ENCODE assay signal across 12 cellular contexts in genomic region chr12:110780448-110780847, GRCh38. TPM values are rescaled to one million over a fixed set of nuclear protein-coding genes. Genes with fewer than 3 reads are reported as not detected.
DNase-seq lines count a peak whose midpoint lies in the region; ATAC-seq and TF ChIP-seq lines count a peak whose summit lies in the region.
"Had no signal": no experiment of that assay in that cellular context is flagged by ENCODE, and none has a peak within 500 bp of the region (broad histone marks: within the 10 kb centered on the region; RNA-seq: fewer than 3 reads in every experiment).

No MANE protein-coding gene starts in this region.

- H3K27me3 ChIP-seq in IMR-90 (ENCODE audit: control insufficient read depth, insufficient read depth, low read length) (peaks cover 10% of the 10 kb centered on the region), mesendoderm (ENCODE audit: insufficient read depth, low read length, poor library complexity) (no peaks in the 10 kb centered on the region)
- H3K27me3 ChIP-seq: ascending aorta had no signal

- dilution Hi-C loops in IMR-90 (cut with HindIII; ENCODE audit: low sequenced_read_pairs, unreplicated experiment): no loop called here

- H3K4me1 ChIP-seq in IMR-90 (ENCODE audit: control insufficient read depth, insufficient read depth, low read length) (no peaks in the 10 kb centered on the region), mesendoderm (ENCODE audit: control insufficient read depth, low read depth, low read length) (no peaks in the 10 kb centered on the region)
- H3K4me1 ChIP-seq: ascending aorta had no signal

- H3K9me1 ChIP-seq in IMR-90 (ENCODE audit: insufficient read depth, low read length): no peaks in the 10 kb centered on the region

- H3K14ac ChIP-seq in IMR-90 (replicated peaks; ENCODE audit: low read depth, low read length): no peak overlapping the region

- H2BK5ac ChIP-seq in IMR-90 (ENCODE audit: low read depth, low read length, poor library complexity, severe bottlenecking) (no peak overlapping the region), mesendoderm (ENCODE audit: low read length) (no peak overlapping the region)

- H3K56ac ChIP-seq in IMR-90 (ENCODE audit: extremely low read depth, insufficient read depth, low read length) (no peak overlapping the region), mesendoderm (ENCODE audit: low read length) (no peak overlapping the region)

- BruUV-seq in IMR-90 (replicated peaks; lab: Mats Ljungman, UMichigan): no TSS peak

- H3K79me1 ChIP-seq in IMR-90 (ENCODE audit: low read depth in 1 of 2, low read length in 2 of 2): no peaks in the 10 kb centered on the region
- H3K79me1 ChIP-seq in mesendoderm (ENCODE audit: low read length): no peaks in the 10 kb centered on the region

- DNase-seq in IMR-90: no peak
- DNase-seq in activated CD4-positive, alpha-beta T cell treated with anti-CD3 and anti-CD28 coated beads, Interleukin-2, amount 50 U/mL, for 48 hours: peak; percentile 49 to 63
- DNase-seq in activated naive CD4-positive, alpha-beta T cell treated with anti-CD3 and anti-CD28 coated beads, Interleukin-2, amount 50 U/mL, for 72 hours (ENCODE audit: low spot score in 2 of 2): peak; percentile 53 to 57
- DNase-seq in stimulated activated CD4-positive, alpha-beta T cell treated with anti-CD3 and anti-CD28 coated beads, Interleukin-2, amount 100 ng/mL, for 4 hours (ENCODE audit: low read depth): peak; percentile 54
- no peak for DNase-seq in T1000 (lab: John Stamatoyannopoulos, UW)
- DNase-seq in mesendoderm: no peak
- DNase-seq in iPS-NIHi11 (ENCODE audit: low spot score): no peak
- DNase-seq: EL, left ventricle myocardium superior had no signal

- H3K36me3 Mint-ChIP-seq in activated naive CD4-positive, alpha-beta T cell treated with anti-CD3 and anti-CD28 coated beads, Interleukin-2, amount 50 U/mL, for 72 hours: peaks cover 0 to 6% of the 10 kb centered on the region in 2 donors

- H2AK5ac ChIP-seq in IMR-90 (ENCODE audit: low read depth, low read length): no peak overlapping the region
- no peak overlapping the region for H2AK5ac ChIP-seq in mesendoderm (ENCODE audit: low read length)

- TF ChIP-seq CTCF in IMR-90 (conservative IDR thresholded peaks at IDR 0.05; ENCODE audit: low read depth, low read length): no peak

- H3K27ac Mint-ChIP-seq in activated naive CD4-positive, alpha-beta T cell treated with anti-CD3 and anti-CD28 coated beads, Interleukin-2, amount 50 U/mL, for 72 hours: peak overlapping the region; percentile 85 to 91

- H3K18ac ChIP-seq in IMR-90 (ENCODE audit: low read depth, low read length): no peak overlapping the region
- H3K18ac ChIP-seq in mesendoderm (ENCODE audit: low read length): no peak overlapping the region

- CTCF ChIA-PET in IMR-90 (lab: Yijun Ruan, JAX): no interaction called here

- H4K8ac ChIP-seq in IMR-90 (ENCODE audit: low read depth in 2 of 2, low read length in 2 of 2): no peak overlapping the region
- no peak overlapping the region for H4K8ac ChIP-seq in mesendoderm (ENCODE audit: low read depth, low read length)

- no peak overlapping the region for H3K23ac ChIP-seq in IMR-90 (ENCODE audit: low read depth, low read length)
- no peak overlapping the region for H3K23ac ChIP-seq in mesendoderm (ENCODE audit: low read length)

- intact Hi-C loops in IMR-90 (cut with micrococcal nuclease): no loop called here

- H3K4me2 ChIP-seq in IMR-90 (ENCODE audit: low read depth, low read length): no peak overlapping the region
- H3K4me2 ChIP-seq in mesendoderm (ENCODE audit: low read length): no peak overlapping the region

- no peak overlapping the region for H3K4ac ChIP-seq in IMR-90 (ENCODE audit: low read depth, low read length)
- H3K4ac ChIP-seq in mesendoderm (ENCODE audit: low read depth, low read length): no peak overlapping the region

- H3K27ac ChIP-seq in IMR-90 (ENCODE audit: insufficient read depth, low read length) (no peak overlapping the region), mesendoderm (ENCODE audit: low read depth, low read length) (no peak overlapping the region)
- H3K27ac ChIP-seq: ascending aorta had no signal

- in situ Hi-C loops in IMR-90 (cut with MboI; ENCODE audit: low sequenced_read_pairs): no loop called here

- no peak overlapping the region for H3K9ac ChIP-seq in IMR-90 (ENCODE audit: low read depth, low read length)
- no peak overlapping the region for H3K9ac ChIP-seq in mesendoderm (ENCODE audit: low read length)

- no peaks in the 10 kb centered on the region for H4K20me1 ChIP-seq in IMR-90 (ENCODE audit: insufficient read depth, low read length)

- peak overlapping the region; percentile 13 for H2AK9ac ChIP-seq in IMR-90 (replicated peaks; ENCODE audit: low read depth, low read length, poor library complexity)

- H2AFZ ChIP-seq in IMR-90 (replicated peaks; ENCODE audit: low read length, poor library complexity): no peak overlapping the region

- no CpG with 5 or more reads among the region's 4 CpGs for WGBS in IMR-90 (ENCODE audit: extremely low coverage in 2 of 2, insufficient read length in 1 of 2), 2 experiments
- no CpG with 5 or more reads among the region's 4 CpGs for WGBS in mesendoderm (ENCODE audit: extremely low coverage, insufficient coverage, low lambda C conversion rate)

- TF ChIP-seq POLR2A in IMR-90 (IDR thresholded peaks at IDR 0.05; ENCODE audit: low read depth, low read length): no peak

- POLR2A ChIA-PET in IMR-90 (lab: Charles Lee; ENCODE audit: unreplicated experiment): no interaction called here

- H4K91ac ChIP-seq in IMR-90 (ENCODE audit: insufficient read depth, low read depth, low read length): no peak overlapping the region

- no peak overlapping the region for H2BK20ac ChIP-seq in IMR-90 (ENCODE audit: low read depth, low read length)

- TF ChIP-seq RAD21 in IMR-90 (IDR thresholded peaks at IDR 0.05; ENCODE audit: low read length): no peak

- H4K5ac ChIP-seq in IMR-90 (ENCODE audit: low read depth, low read length): no peak overlapping the region
- no peak overlapping the region for H4K5ac ChIP-seq in mesendoderm (ENCODE audit: low read length)

- H2BK15ac ChIP-seq in IMR-90 (ENCODE audit: low read depth, low read length): no peak overlapping the region
- H2BK15ac ChIP-seq in mesendoderm (replicated peaks; ENCODE audit: low read depth): no peak overlapping the region

- H3K4me3 ChIP-seq in IMR-90 (ENCODE audit: insufficient read depth, low read depth, low read length) (no peak overlapping the region), mesendoderm (ENCODE audit: low read length) (no peak overlapping the region)
- H3K4me3 ChIP-seq: ascending aorta had no signal

- no peak for ATAC-seq in IMR-90 (ENCODE audit: low read depth)
- peak; percentile 25 to 51 for ATAC-seq in activated naive CD4-positive, alpha-beta T cell treated with anti-CD3 and anti-CD28 coated beads, Interleukin-2, amount 50 U/mL, for 72 hours
- ATAC-seq in GM21526 (IDR thresholded peaks at IDR 0.05; ENCODE audit: low FRiP score, unreplicated experiment): no peak
- ATAC-seq: left ventricle myocardium superior, Panc1 had no signal

- H3K36me3 ChIP-seq in IMR-90 (ENCODE audit: control insufficient read depth, insufficient read depth, low read length) (no peaks in the 10 kb centered on the region), mesendoderm (ENCODE audit: control insufficient read depth, insufficient read depth, low read length) (no peaks in the 10 kb centered on the region)
- H3K36me3 ChIP-seq: ascending aorta had no signal

- H3K9me3 ChIP-seq in IMR-90 (ENCODE audit: control insufficient read depth, insufficient read depth, low read length): no peaks in the 10 kb centered on the region
- H3K9me3 ChIP-seq: ascending aorta had no signal

- no peak overlapping the region for H2BK120ac ChIP-seq in IMR-90 (ENCODE audit: low read depth, low read length)
- H2BK120ac ChIP-seq in mesendoderm (ENCODE audit: low read depth, low read length): no peak overlapping the region

- H3K79me2 ChIP-seq in mesendoderm (ENCODE audit: control insufficient read depth, insufficient read depth, low read length): no peaks in the 10 kb centered on the region

- peaks cover 0 to 3% of the 10 kb centered on the region in 2 donors for H3K9me3 Mint-ChIP-seq in activated naive CD4-positive, alpha-beta T cell treated with anti-CD3 and anti-CD28 coated beads, Interleukin-2, amount 50 U/mL, for 72 hours

TF ChIP-seq in IMR-90, 13 proteins besides CTCF, POLR2A, EP300 and RAD21:
- TF ChIP-seq SMC3 (IDR thresholded peaks at IDR 0.05; ENCODE audit: low read depth, low read length) (no peak), RCOR1 (IDR thresholded peaks at IDR 0.05; ENCODE audit: insufficient replicate concordance, low read length) (no peak), NFE2L2 (IDR thresholded peaks at IDR 0.05; ENCODE audit: low read depth, low read length) (no peak)
TF ChIP-seq in IMR-90: peak in this region for 0.

RNA-seq across cellular contexts. Expression of gene PPP1CC, which starts 37.8 kb away (rescaled TPM):
- total RNA-seq in IMR-90 (2012; rRNA removed): 126 and 169 TPM in 2 replicates
- polyA plus RNA-seq in IMR-90 (2012; rRNA removed): 59.1 and 71.0 TPM in 2 replicates
- 36.4 and 45.1 TPM in 2 replicates for polyA plus RNA-seq in IMR-90 (2012; cell fraction: cytosol; rRNA removed)
- polyA plus RNA-seq in IMR-90 (2012; cell fraction: nucleus; rRNA removed; ENCODE audit: low replicate concordance): 26.7 and 72.8 TPM in 2 replicates
- total RNA-seq in activated naive CD4-positive, alpha-beta T cell treated with anti-CD3 and anti-CD28 coated beads, Interleukin-2, amount 50 U/mL, for 72 hours: 100 to 1,000 TPM; 190 to 343 TPM
- polyA plus RNA-seq in mesendoderm (2013, experiment 1 of 2): 266 TPM
- polyA plus RNA-seq in mesendoderm (2013, experiment 2 of 2): 258 TPM

Comparison
In these comparisons a context has a peak if more than half of its experiments do, and no peak if none do; other contexts are left out.
1. ATAC-seq: peak in activated naive CD4-positive, alpha-beta T cell treated with anti-CD3 and anti-CD28 coated beads, Interleukin-2, amount 50 U/mL, for 72 hours (2 of 2); none in IMR-90 (single experiment) and GM21526 (single experiment).
2. DNase-seq: peak in activated CD4-positive, alpha-beta T cell treated with anti-CD3 and anti-CD28 coated beads, Interleukin-2, amount 50 U/mL, for 48 hours (2 of 2), activated naive CD4-positive, alpha-beta T cell treated with anti-CD3 and anti-CD28 coated beads, Interleukin-2, amount 50 U/mL, for 72 hours (2 of 2) and stimulated activated CD4-positive, alpha-beta T cell treated with anti-CD3 and anti-CD28 coated beads, Interleukin-2, amount 100 ng/mL, for 4 hours (single experiment); none in IMR-90 (single experiment), T1000 (single experiment), mesendoderm (single experiment) and iPS-NIHi11 (single experiment).